In the genomic region with DNA sequence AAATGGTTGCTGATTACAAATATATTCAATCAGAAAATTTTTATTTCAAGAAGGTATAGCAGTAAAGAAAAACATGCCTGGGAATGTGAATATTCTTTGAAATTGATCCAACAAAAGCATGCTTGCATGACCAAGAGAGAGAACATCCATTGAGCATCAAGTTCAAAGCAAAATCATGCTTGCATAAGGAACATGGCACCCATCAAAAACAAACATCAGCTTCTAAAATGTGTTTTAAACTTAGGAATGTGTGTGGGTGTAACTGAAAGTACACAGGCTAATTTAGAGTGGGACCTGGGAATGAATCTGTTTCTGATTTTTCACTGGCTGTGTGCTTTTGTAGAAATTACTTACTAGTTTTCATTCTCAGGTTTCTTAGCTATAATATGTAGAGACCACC, we compare ENCODE assay signal across 27 cellular contexts. TPM values are rescaled to one million over a fixed set of nuclear protein-coding genes. Genes with fewer than 3 reads are reported as not detected.
DNase-seq lines count a peak whose midpoint lies in the region; FAIRE-seq and TF ChIP-seq lines count a peak whose summit lies in the region.
"Had no signal": no experiment of that assay in that cellular context is flagged by ENCODE, and none has a peak within 500 bp of the region (broad histone marks: within the 10 kb centered on the region; RNA-seq: fewer than 3 reads in every experiment).

No MANE protein-coding gene starts in this region.

- H3K79me2 ChIP-seq in OCI-LY7 (ENCODE audit: insufficient read depth, low read depth, low read length): peaks cover 14% of the 10 kb centered on the region; the same call in 1 of the 2 replicates

- peaks cover 44% of the 10 kb centered on the region for H3K4me1 ChIP-seq in skeletal muscle satellite cell (ENCODE audit: control insufficient read depth, insufficient read depth, low read length)
- H3K4me1 ChIP-seq in OCI-LY7 (ENCODE audit: insufficient read depth, low read length, poor library complexity, severe bottlenecking): peaks cover 20% of the 10 kb centered on the region
- H3K4me1 ChIP-seq: prostate gland had no signal

- H3K4me2 ChIP-seq in skeletal muscle satellite cell (ENCODE audit: low read length): peak overlapping the region; percentile 77
- H3K4me2 ChIP-seq in OCI-LY7 (ENCODE audit: low read length): no peak overlapping the region
- H3K4me2 ChIP-seq: SK-N-SH had no signal

- no peaks in the 10 kb centered on the region for H4K20me1 ChIP-seq in OCI-LY7 (ENCODE audit: insufficient read depth, low read length)

- no peak overlapping the region for H2AFZ ChIP-seq in OCI-LY7 (ENCODE audit: low read length)

- H3K36me3 ChIP-seq in skeletal muscle satellite cell (ENCODE audit: insufficient read depth, low read length) (peaks cover 7% of the 10 kb centered on the region), OCI-LY7 (ENCODE audit: insufficient read depth, low read length) (no peaks in the 10 kb centered on the region)
- H3K36me3 ChIP-seq: prostate gland, transverse colon had no signal

- H3K9me3 ChIP-seq in skeletal muscle satellite cell (replicated peaks; ENCODE audit: low read length) (no peaks in the 10 kb centered on the region), OCI-LY7 (ENCODE audit: low read length) (no peaks in the 10 kb centered on the region)
- H3K9me3 ChIP-seq: adrenal gland, neutrophil, prostate gland, SK-N-SH, transverse colon had no signal

- no peak for DNase-seq in GM19239 (ENCODE audit: insufficient read length, low spot score)
- peak; percentile 52 for DNase-seq in astrocyte of the spinal cord (ENCODE audit: low read depth, low spot score)
- peak; percentile 52 for DNase-seq in fibroblast of the aortic adventitia (ENCODE audit: low read depth)
- DNase-seq in NCI-H128 (lab: John Stamatoyannopoulos, UW; ENCODE audit: unreplicated experiment): no peak
- no peak for DNase-seq in HT-29 (ENCODE audit: low spot score)
- DNase-seq in OCI-LY7 (ENCODE audit: low spot score): no peak
- DNase-seq: activated CD4-positive, alpha-beta T cell treated with anti-CD3 and anti-CD28 coated beads, Interleukin-2, amount 50 U/mL, for 4 hours; activated naive CD4-positive, alpha-beta T cell; activated T-cell treated with anti-CD3 and anti-CD28 coated beads, Interleukin-2, amount 50 U/mL, for 72 hours; adrenal gland; C1 segment of cervical spinal cord; COR-L47; DMS53; head of caudate nucleus; naive B cell; NCI-H1105 treated with DMSO at 0.1 percent for 48 hours; NCI-H2029 treated with DMSO at 0.1 percent for 48 hours; NCI-H526; SK-N-SH; stimulated activated CD4-positive, alpha-beta T cell treated with anti-CD3 and anti-CD28 coated beads, Interleukin-4, amount 100 ng/mL, for 24 hours; transverse colon had no signal

- H3K4me3 ChIP-seq in astrocyte of the spinal cord (ENCODE audit: low read depth, low read length): no peak overlapping the region
- H3K4me3 ChIP-seq in fibroblast of the aortic adventitia (ENCODE audit: low read depth, low read length): no peak overlapping the region
- H3K4me3 ChIP-seq in skeletal muscle satellite cell (ENCODE audit: low read length): peak overlapping the region; percentile 51
- H3K4me3 ChIP-seq in OCI-LY7 (ENCODE audit: low read depth, low read length, poor library complexity, severe bottlenecking): no peak overlapping the region
- H3K4me3 ChIP-seq: adrenal gland, prostate gland, transverse colon had no signal

- in situ Hi-C loops in astrocyte of the spinal cord (cut with HindIII; ENCODE audit: low sequenced_read_pairs): no loop called here

- peak overlapping the region; percentile 48 for H3K9ac ChIP-seq in skeletal muscle satellite cell (ENCODE audit: low read depth, low read length)
- H3K9ac ChIP-seq: SK-N-SH had no signal

- no peaks in the 10 kb centered on the region for H3K27me3 ChIP-seq in skeletal muscle satellite cell (ENCODE audit: control insufficient read depth, insufficient read depth, low read length)
- H3K27me3 ChIP-seq: adrenal gland, neutrophil, transverse colon had no signal

- no peak for TF ChIP-seq CTCF in astrocyte of the spinal cord (IDR thresholded peaks at IDR 0.05; ENCODE audit: low read depth, low read length)
- no peak for TF ChIP-seq CTCF in fibroblast of the aortic adventitia (IDR thresholded peaks at IDR 0.05; ENCODE audit: insufficient read depth, low read length)
- TF ChIP-seq CTCF in OCI-LY7 (conservative IDR thresholded peaks at IDR 0.05; ENCODE audit: low read length): no peak

- CTCF ChIA-PET in OCI-LY7 (lab: Charles Lee; ENCODE audit: unreplicated experiment): no interaction called here

- H3K9me2 ChIP-seq in OCI-LY7 (ENCODE audit: insufficient read depth, low read length): no peaks in the 10 kb centered on the region
- H3K9me2 ChIP-seq: SK-N-SH had no signal

- intact Hi-C loops in OCI-LY7 (cut with micrococcal nuclease; ENCODE audit: unreplicated experiment): no loop called here

- no TSS peak for BruUV-seq in OCI-LY7 (replicated peaks; lab: Mats Ljungman, UMichigan)

- FAIRE-seq in GM19239 (lab: Jason Lieb, UNC): peak; percentile 31
- FAIRE-seq: endothelial cell of umbilical vein, G401.6, keratinocyte had no signal

- H3K27ac ChIP-seq in OCI-LY7 (ENCODE audit: low read depth, low read length, poor library complexity, severe bottlenecking): no peak overlapping the region
- H3K27ac ChIP-seq: adrenal gland, neutrophil, prostate gland, transverse colon had no signal

- POLR2A ChIA-PET in OCI-LY7 (lab: Charles Lee): interaction anchor here (0.9 kb wide), 1 partner anchor 62 kb away, joined by 3 read pairs; no protein-coding TSS in a partner anchor

RNA-seq across cellular contexts. Expression of a gene that starts 5.6 kb away (rescaled TPM):
- 13.8 and 38.2 TPM in 2 replicates for total RNA-seq in fibroblast of the aortic adventitia (ENCODE audit: low replicate concordance)
- total RNA-seq in skeletal muscle satellite cell (2012; rRNA removed): 20.8 and 26.9 TPM in 2 replicates
- total RNA-seq in HT-29 (2014; rRNA removed; shearing (Covaris generic)): 9.7 and 10.8 TPM in 2 replicates
- total RNA-seq in OCI-LY7 (2014; rRNA removed; shearing (Covaris generic)): 7.4 and 8.5 TPM in 2 replicates
- total RNA-seq in OCI-LY7 (2022): 8.4 and 9.6 TPM in 2 replicates

RNA-seq across cellular contexts. Expression of a gene that starts 47.8 kb away (rescaled TPM):
- total RNA-seq in fibroblast of the aortic adventitia (ENCODE audit: low replicate concordance) (39.2 and 170 TPM in 2 replicates), OCI-LY7 (2022) (0.08 TPM in 1 of 2 replicates, not detected in the other)
- 47.8 and 48.9 TPM in 2 replicates for total RNA-seq in skeletal muscle satellite cell (2012; rRNA removed)
- not detected in 2 replicates for total RNA-seq in HT-29 (2014; rRNA removed; shearing (Covaris generic))
- total RNA-seq in OCI-LY7 (2014; rRNA removed; shearing (Covaris generic)): 0.13 TPM in 1 of 2 replicates, not detected in the other

Comparison
In these comparisons a context has a peak if more than half of its experiments do, and no peak if none do; other contexts are left out.
1. DNase-seq: peak in astrocyte of the spinal cord (single experiment) and fibroblast of the aortic adventitia (single experiment); none in GM19239 (single experiment), NCI-H128 (single experiment), HT-29 (single experiment) and OCI-LY7 (single experiment).
2. RNA of a gene that starts 47.8 kb away (total RNA-seq): 39.2 to 170 TPM in fibroblast of the aortic adventitia; 0.08 to 0.13 TPM in OCI-LY7 and not detected in HT-29; every median in the first group is over 10 times any median in the second.